9 cellular contexts compared by ENCODE assay signal in the genomic region with DNA sequence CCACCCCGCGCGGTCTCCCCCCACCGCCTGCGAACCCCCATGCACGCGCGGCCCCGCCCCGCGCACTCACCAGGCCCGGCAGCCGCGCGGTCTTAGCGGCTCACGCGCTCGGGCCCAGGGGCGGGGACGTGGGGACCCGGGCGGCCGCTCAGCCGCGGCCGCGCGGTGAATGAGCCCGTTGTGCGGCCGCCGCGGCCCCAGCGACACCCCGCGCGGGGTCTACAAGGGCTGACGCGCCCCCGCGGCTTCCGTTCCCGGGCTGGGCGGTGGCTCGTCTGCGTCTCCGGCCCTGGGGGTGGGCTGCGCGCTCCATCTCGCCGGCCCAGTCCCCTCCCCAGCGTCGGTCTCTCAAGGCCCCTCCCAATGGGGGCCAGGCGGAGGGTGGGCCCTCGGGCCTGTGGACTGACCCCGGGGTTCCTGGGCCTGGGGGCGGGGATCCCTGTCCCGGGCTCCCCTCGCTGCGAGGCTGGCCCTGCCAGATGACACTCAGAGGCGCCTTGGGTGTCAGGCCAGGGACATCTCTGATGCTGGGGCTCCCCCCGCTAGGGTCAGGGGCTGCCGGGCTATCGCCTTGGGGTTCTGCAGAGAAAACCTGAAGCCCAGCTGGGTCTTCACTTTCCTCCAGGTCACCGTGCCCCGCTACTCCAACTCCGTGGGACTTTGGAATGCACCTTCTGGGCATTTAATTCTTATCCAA. TPM values are rescaled to one million over a fixed set of nuclear protein-coding genes. Genes with fewer than 3 reads are reported as not detected.
A peak's percentile ranks its signal among the peaks of the same experiment; 100 is the strongest.
DNase-seq lines count a peak whose midpoint lies in the region; ATAC-seq and TF ChIP-seq lines count a peak whose summit lies in the region.
"Had no signal": no experiment of that assay in that cellular context is flagged by ENCODE, and none has a peak within 500 bp of the region (broad histone marks: within the 10 kb centered on the region; RNA-seq: fewer than 3 reads in every experiment).

No MANE protein-coding gene starts in this region.

- H3K27ac ChIP-seq in breast epithelium: no peak overlapping the region
- H3K27ac ChIP-seq in stomach smooth muscle (ENCODE audit: low read length): no peak overlapping the region

- H3K36me3 ChIP-seq in breast epithelium (no peaks in the 10 kb centered on the region), kidney epithelial cell (ENCODE audit: control insufficient read depth, insufficient read depth, low read length) (no peaks in the 10 kb centered on the region), stomach smooth muscle (ENCODE audit: control insufficient read depth in 2 of 2, insufficient read depth in 2 of 2, low read length in 2 of 2) (no peaks in the 10 kb centered on the region)

- H3K4me1 ChIP-seq in breast epithelium (peaks cover 3 to 5% of the 10 kb centered on the region in 2 donors), stomach smooth muscle (ENCODE audit: control insufficient read depth, insufficient read depth, low read length) (peaks cover 18% of the 10 kb centered on the region)

- no peak for TF ChIP-seq POLR2A in breast epithelium (IDR thresholded peaks at IDR 0.05)

- ATAC-seq in HG03280 (IDR thresholded peaks at IDR 0.05; ENCODE audit: unreplicated experiment): no peak
- no peak for ATAC-seq in HG02610 (IDR thresholded peaks at IDR 0.05; ENCODE audit: unreplicated experiment)

- no peak overlapping the region for H3K9ac ChIP-seq in stomach smooth muscle (ENCODE audit: low read length in 2 of 2)

- no peak for TF ChIP-seq CTCF in breast epithelium (IDR thresholded peaks at IDR 0.05)
- no peak for TF ChIP-seq CTCF in kidney epithelial cell (IDR thresholded peaks at IDR 0.05; ENCODE audit: insufficient read depth, low read length, poor library complexity, severe bottlenecking)

- peak overlapping the region in 2 of 3 donors; percentile 48 to 65 for H3K4me3 ChIP-seq in breast epithelium
- peak overlapping the region; percentile 21 for H3K4me3 ChIP-seq in kidney epithelial cell (ENCODE audit: low read depth, low read length)
- H3K4me3 ChIP-seq in stomach smooth muscle (ENCODE audit: low read length in 2 of 2): peak overlapping the region; percentile 25 to 52

- DNase-seq in NCI-H748 (lab: John Stamatoyannopoulos, UW; ENCODE audit: unreplicated experiment): peak; percentile 6
- DNase-seq in NCI-H748 treated with DMSO at 0.1 percent for 48 hours (lab: John Stamatoyannopoulos, UW): no peak
- no peak for DNase-seq in breast epithelium (ENCODE audit: low spot score in 2 of 2)
- DNase-seq in kidney epithelial cell (ENCODE audit: low read depth): no peak
- DNase-seq in HCEC 1CT: no peak
- DNase-seq: activated effector memory CD4-positive, alpha-beta T cell treated with Interleukin-2 at 50 U/mL for 16 hours had no signal

- intact Hi-C loops in breast epithelium (cut with DNase I; ENCODE audit: low total_unique reads): loop anchor here (10.0 kb wide), 1 partner anchor 323 kb away; a partner anchor contains a TSS

- H3K9me3 ChIP-seq in breast epithelium: no peaks in the 10 kb centered on the region
- H3K9me3 ChIP-seq in stomach smooth muscle (ENCODE audit: control insufficient read depth in 2 of 2, low read length in 2 of 2): no peaks in the 10 kb centered on the region

- H3K27me3 ChIP-seq in breast epithelium (peaks cover 4 to 43% of the 10 kb centered on the region in 2 donors), kidney epithelial cell (ENCODE audit: control insufficient read depth, insufficient read depth, low read length) (peaks cover 61% of the 10 kb centered on the region), stomach smooth muscle (ENCODE audit: control insufficient read depth in 1 of 2, insufficient read depth in 2 of 2, low read length in 2 of 2) (peaks cover 40 to 47% of the 10 kb centered on the region in 2 donors)

RNA-seq across cellular contexts. Expression of a gene that starts 4.3 kb away (rescaled TPM):
- total RNA-seq in breast epithelium (under 1 TPM; 0.33 to 0.48 (median 0.44) TPM), kidney epithelial cell (0.38 and 0.96 TPM in 2 replicates)

RNA-seq across cellular contexts. Expression of a gene that starts 10.7 kb away (rescaled TPM):
- total RNA-seq in breast epithelium: 10 to 100 TPM; 16.3 to 32.8 (median 28.2) TPM
- total RNA-seq in kidney epithelial cell: 7.1 and 18.1 TPM in 2 replicates

RNA-seq across cellular contexts. Expression of a gene that starts 13.9 kb away (rescaled TPM):
- total RNA-seq in breast epithelium (10 to 100 TPM; 19.8 to 40.0 (median 22.9) TPM), kidney epithelial cell (39.2 and 41.9 TPM in 2 replicates)

RNA-seq across cellular contexts. Expression of a gene that starts 24.2 kb away (rescaled TPM):
- 1 to 10 TPM; 5.3 to 9.4 (median 8.8) TPM for total RNA-seq in breast epithelium
- total RNA-seq in kidney epithelial cell: 14.8 and 17.3 TPM in 2 replicates
